ENCODE assay signal across 9 cellular contexts in genomic region chr19:13014101-13014920, GRCh38. TPM values are rescaled to one million over a fixed set of nuclear protein-coding genes. Genes with fewer than 3 reads are reported as not detected.
A peak's percentile ranks its signal among the peaks of the same experiment; 100 is the strongest.
DNase-seq lines count a peak whose midpoint lies in the region; ATAC-seq and TF ChIP-seq lines count a peak whose summit lies in the region.
"Had no signal": no experiment of that assay in that cellular context is flagged by ENCODE, and none has a peak within 500 bp of the region (broad histone marks: within the 10 kb centered on the region; RNA-seq: fewer than 3 reads in every experiment).

No MANE protein-coding gene starts in this region.

- intact Hi-C loops in naive thymus-derived CD4-positive, alpha-beta T cell (cut with micrococcal nuclease) = loop anchor here in 1 of 2 donors (5.0 kb wide), 1 partner anchor 48 kb away; no protein-coding TSS in a partner anchor
- intact Hi-C loops in mucosa of descending colon (cut with DNase I, micrococcal nuclease) = no loop called here

- POLR2A ChIA-PET in naive thymus-derived CD4-positive, alpha-beta T cell (lab: Charles Lee) = interaction anchor here (1.1 kb wide), 1 partner anchor 13 kb away, joined by 3 read pairs; no protein-coding TSS in a partner anchor

- H3K27ac ChIP-seq in ACC112 (ENCODE audit: low read depth, low read length) (peak overlapping the region; percentile 96), coronary artery (peak overlapping the region; percentile 87 to 90)
- H3K27ac ChIP-seq in naive thymus-derived CD4-positive, alpha-beta T cell (ENCODE audit: low read depth, low read length) = no peak overlapping the region

- H3K27me3 ChIP-seq in ACC112 (ENCODE audit: insufficient read depth, low read length) = no peaks in the 10 kb centered on the region
- H3K27me3 ChIP-seq in naive thymus-derived CD4-positive, alpha-beta T cell (ENCODE audit: control insufficient read depth in 2 of 2, insufficient read depth in 2 of 2, low read length in 2 of 2) = peaks cover 3 to 32% of the 10 kb centered on the region in 2 donors

- H3K36me3 ChIP-seq in ACC112 (ENCODE audit: insufficient read depth, low read length) = no peaks in the 10 kb centered on the region
- no peaks in the 10 kb centered on the region for H3K36me3 ChIP-seq in naive thymus-derived CD4-positive, alpha-beta T cell (ENCODE audit: control insufficient read depth in 2 of 3, insufficient read depth in 3 of 3, low read length in 3 of 3)
- H3K36me3 ChIP-seq in mucosa of descending colon (ENCODE audit: low read depth) = no peaks in the 10 kb centered on the region

- H3K27me3 Mint-ChIP-seq in naive thymus-derived CD4-positive, alpha-beta T cell = peaks cover 42 to 74% (median 49%) of the 10 kb centered on the region in 5 donors

- peaks cover 17 to 33% (median 27%) of the 10 kb centered on the region in 7 donors for H3K4me1 Mint-ChIP-seq in naive thymus-derived CD4-positive, alpha-beta T cell

- no peaks in the 10 kb centered on the region for H3K9me3 ChIP-seq in naive thymus-derived CD4-positive, alpha-beta T cell (ENCODE audit: control insufficient read depth in 2 of 3, low read length in 3 of 3)
- H3K9me3 ChIP-seq in mucosa of descending colon = no peaks in the 10 kb centered on the region

- peak overlapping the region; percentile 41 for H2AFZ ChIP-seq in ACC112 (ENCODE audit: low read length, unreplicated experiment)

- peaks cover 74% of the 10 kb centered on the region for H3K79me2 ChIP-seq in ACC112 (ENCODE audit: control insufficient read depth, insufficient read depth, low read length, unreplicated experiment)

- peak overlapping the region; percentile 79 for H3K4me3 ChIP-seq in ACC112 (ENCODE audit: low read depth, low read length)
- H3K4me3 ChIP-seq in coronary artery = peak overlapping the region; percentile 62
- H3K4me3 ChIP-seq in naive thymus-derived CD4-positive, alpha-beta T cell (ENCODE audit: low read length) = peak overlapping the region; percentile 47
- no peak overlapping the region for H3K4me3 ChIP-seq in mucosa of descending colon

- DNase-seq in Kasumi-1 (lab: John Stamatoyannopoulos, UW) (peak; percentile 73 to 75), coronary artery (ENCODE audit: low spot score) (no peak), AG08396 (ENCODE audit: low spot score) (no peak), mucosa of descending colon (no peak), kidney glomerular epithelial cell (lab: John Stamatoyannopoulos, UW) (no peak), T-helper 9 cell (no peak)
- no peak for DNase-seq in naive thymus-derived CD4-positive, alpha-beta T cell
- DNase-seq: SW 1271 had no signal

- TF ChIP-seq CTCF in coronary artery (IDR thresholded peaks at IDR 0.05) (no peak), mucosa of descending colon (IDR thresholded peaks at IDR 0.05) (no peak)

- H3K27ac Mint-ChIP-seq in naive thymus-derived CD4-positive, alpha-beta T cell = peak overlapping the region in 1 of 9 donors; percentile 46

- no peak for ATAC-seq in naive thymus-derived CD4-positive, alpha-beta T cell
- ATAC-seq in mucosa of descending colon = no peak

- CTCF ChIA-PET in naive thymus-derived CD4-positive, alpha-beta T cell (lab: Charles Lee) = interaction anchor here (0.9 to 1.3 kb wide), 2 partner anchors 30 to 47 kb away, joined by 5 to 7 read pairs; no protein-coding TSS in a partner anchor

- H3K4me3 Mint-ChIP-seq in naive thymus-derived CD4-positive, alpha-beta T cell = peak overlapping the region; percentile 14 to 95 (median 90)

- H3K4me1 ChIP-seq in ACC112 (ENCODE audit: control insufficient read depth, insufficient read depth, low read length, unreplicated experiment) (peaks cover 35% of the 10 kb centered on the region), mucosa of descending colon (ENCODE audit: low read depth) (peaks cover 18% of the 10 kb centered on the region)
- H3K4me1 ChIP-seq in naive thymus-derived CD4-positive, alpha-beta T cell (ENCODE audit: control insufficient read depth in 2 of 2, insufficient read depth in 2 of 2, low read length in 2 of 2) = peaks cover 5 to 9% of the 10 kb centered on the region in 2 donors

- H3K36me3 Mint-ChIP-seq in naive thymus-derived CD4-positive, alpha-beta T cell = peaks cover 0 to 5% (median 0%) of the 10 kb centered on the region in 5 donors

- H3K9me3 Mint-ChIP-seq in naive thymus-derived CD4-positive, alpha-beta T cell = peaks cover 0 to 2% (median 0%) of the 10 kb centered on the region in 11 donors

RNA-seq across cellular contexts. Expression of gene NFIX, which starts 19.0 kb away (rescaled TPM):
- 1 to 10 TPM; 2.4 to 7.7 (median 6.3) TPM for total RNA-seq in naive thymus-derived CD4-positive, alpha-beta T cell
- polyA plus RNA-seq in naive thymus-derived CD4-positive, alpha-beta T cell = under 1 TPM; 0.41 to 0.77 TPM
- 100 to 1,000 TPM in 1 of 3 donors, 10 to 100 TPM in 2; 59.4 to 238 (median 64.6) TPM for total RNA-seq in mucosa of descending colon

RNA-seq across cellular contexts. Expression of gene DAND5, which starts 44.9 kb away (rescaled TPM):
- not detected for total RNA-seq in naive thymus-derived CD4-positive, alpha-beta T cell
- not detected for polyA plus RNA-seq in naive thymus-derived CD4-positive, alpha-beta T cell
- total RNA-seq in mucosa of descending colon = 1 to 10 TPM in 1 of 3 donors, under 1 TPM in 1, not detected in 1; 0.34 to 1.1 TPM

RNA-seq across cellular contexts. Expression of gene GADD45GIP1, which starts 57.3 kb away (rescaled TPM):
- 10 to 100 TPM in 4 of 5 experiments, 1 to 10 TPM in 1; 8.5 to 17.0 (median 13.8) TPM for total RNA-seq in naive thymus-derived CD4-positive, alpha-beta T cell
- polyA plus RNA-seq in naive thymus-derived CD4-positive, alpha-beta T cell = 10 to 100 TPM; 58.1 to 60.3 TPM
- total RNA-seq in mucosa of descending colon = 10 to 100 TPM in 2 of 3 donors, 1 to 10 TPM in 1; 10.0 to 16.4 (median 14.1) TPM

Comparison
In these comparisons a context has a peak if more than half of its experiments do, and no peak if none do; other contexts are left out.
1. DNase-seq: peak in Kasumi-1 (2 of 2); none in coronary artery (single experiment), naive thymus-derived CD4-positive, alpha-beta T cell (0 of 9), AG08396 (single experiment), mucosa of descending colon (0 of 3), kidney glomerular epithelial cell (single experiment) and T-helper 9 cell (single experiment).
2. RNA of gene NFIX, which starts 19.0 kb away (total RNA-seq): 59.4 to 238 TPM in mucosa of descending colon; 2.4 to 7.7 TPM in naive thymus-derived CD4-positive, alpha-beta T cell; every median in the first group is over 4 times any median in the second.